ENCODE assay signal across 18 cellular contexts in genomic region chr2:240689975-240690374, GRCh38. TPM values are rescaled to one million over a fixed set of nuclear protein-coding genes. Genes with fewer than 3 reads are reported as not detected.
DNase-seq lines count a peak whose midpoint lies in the region; ATAC-seq and TF ChIP-seq lines count a peak whose summit lies in the region.
"Had no signal": no experiment of that assay in that cellular context is flagged by ENCODE, and none has a peak within 500 bp of the region (broad histone marks: within the 10 kb centered on the region; RNA-seq: fewer than 3 reads in every experiment).

No MANE protein-coding gene starts in this region.

- H3K9me3 Mint-ChIP-seq in activated CD8-positive, alpha-beta T cell treated with anti-CD3 and anti-CD28 coated beads, Interleukin-2, amount 10 ng/mL, durations not matched to agents 7 days and 5 days (ENCODE audit: insufficient read depth), result no peaks in the 10 kb centered on the region
- H3K9me3 Mint-ChIP-seq in activated CD8-positive, alpha-beta T cell treated with anti-CD3 and anti-CD28 coated beads for 36 hours, result no peaks in the 10 kb centered on the region
- no peaks in the 10 kb centered on the region for H3K9me3 Mint-ChIP-seq in chondrocyte (ENCODE audit: low read depth)
- H3K9me3 Mint-ChIP-seq: CD4-positive, CD25-positive, alpha-beta regulatory T cell had no signal

- CTCF ChIA-PET in activated CD8-positive, alpha-beta T cell treated with anti-CD3 and anti-CD28 coated beads, Interleukin-2, amount 10 ng/mL, durations not matched to agents 7 days and 5 days (lab: Charles Lee), result no interaction called here
- CTCF ChIA-PET in activated CD8-positive, alpha-beta T cell treated with anti-CD3 and anti-CD28 coated beads for 36 hours (lab: Charles Lee), result no interaction called here

- H3K27me3 ChIP-seq in BLaER1 treated with 17β-estradiol and CSF1 and Interleukin-3, amounts not matched to agents 10 nM and 100 nM, result no peaks in the 10 kb centered on the region
- H3K27me3 ChIP-seq in body of pancreas, result no peaks in the 10 kb centered on the region
- no peaks in the 10 kb centered on the region for H3K27me3 ChIP-seq in lung (ENCODE audit: control insufficient read depth, insufficient read depth)

- H3K27ac Mint-ChIP-seq in activated CD8-positive, alpha-beta T cell treated with anti-CD3 and anti-CD28 coated beads, Interleukin-2, amount 10 ng/mL, durations not matched to agents 7 days and 5 days, result no peak overlapping the region
- H3K27ac Mint-ChIP-seq in activated CD8-positive, alpha-beta T cell treated with anti-CD3 and anti-CD28 coated beads for 36 hours, result no peak overlapping the region
- no peak overlapping the region for H3K27ac Mint-ChIP-seq in chondrocyte (ENCODE audit: unreplicated experiment)
- H3K27ac Mint-ChIP-seq: CD4-positive, CD25-positive, alpha-beta regulatory T cell had no signal

- no peaks in the 10 kb centered on the region for H3K9me3 ChIP-seq in BLaER1 treated with 17β-estradiol and CSF1 and Interleukin-3, amounts not matched to agents 10 nM and 100 nM (replicated peaks in 1 of 11)
- H3K9me3 ChIP-seq in body of pancreas (no peaks in the 10 kb centered on the region), lung (ENCODE audit: control insufficient read depth in 2 of 2, insufficient read depth in 1 of 2, low read length in 1 of 2) (no peaks in the 10 kb centered on the region)

- no peaks in the 10 kb centered on the region for H4K20me1 ChIP-seq in BLaER1 treated with 17β-estradiol and CSF1 and Interleukin-3, amounts not matched to agents 10 nM and 100 nM

- no peak overlapping the region for H3K4me3 Mint-ChIP-seq in activated CD8-positive, alpha-beta T cell treated with anti-CD3 and anti-CD28 coated beads, Interleukin-2, amount 10 ng/mL, durations not matched to agents 7 days and 5 days
- H3K4me3 Mint-ChIP-seq in activated CD8-positive, alpha-beta T cell treated with anti-CD3 and anti-CD28 coated beads for 36 hours, result no peak overlapping the region
- no peak overlapping the region for H3K4me3 Mint-ChIP-seq in chondrocyte (ENCODE audit: unreplicated experiment)
- H3K4me3 Mint-ChIP-seq: CD4-positive, CD25-positive, alpha-beta regulatory T cell had no signal

- no peaks in the 10 kb centered on the region for H3K27me3 Mint-ChIP-seq in activated CD8-positive, alpha-beta T cell treated with anti-CD3 and anti-CD28 coated beads, Interleukin-2, amount 10 ng/mL, durations not matched to agents 7 days and 5 days (ENCODE audit: low read depth)
- H3K27me3 Mint-ChIP-seq in activated CD8-positive, alpha-beta T cell treated with anti-CD3 and anti-CD28 coated beads for 36 hours, result no peaks in the 10 kb centered on the region
- H3K27me3 Mint-ChIP-seq in chondrocyte (ENCODE audit: low read depth), result peaks cover 19% of the 10 kb centered on the region
- H3K27me3 Mint-ChIP-seq: CD4-positive, CD25-positive, alpha-beta regulatory T cell had no signal

- H3K4me2 ChIP-seq in BLaER1 treated with 17β-estradiol and CSF1 and Interleukin-3, amounts not matched to agents 10 nM and 100 nM, result peak overlapping the region in 8 of 11 experiments; percentile 43 to 69 (median 48); a peak in 13 of 22 replicates

- no peak for TF ChIP-seq CTCF in activated CD8-positive, alpha-beta T cell treated with anti-CD3 and anti-CD28 coated beads for 36 hours (IDR thresholded peaks at IDR 0.05)
- no peak for TF ChIP-seq CTCF in body of pancreas (IDR thresholded peaks at IDR 0.05)
- TF ChIP-seq CTCF in lung (IDR thresholded peaks at IDR 0.05; ENCODE audit: control extremely low read depth, extremely low read depth), result no peak
- TF ChIP-seq CTCF in chondrocyte (IDR thresholded peaks at IDR 0.05), result no peak

- DNase-seq in activated CD8-positive, alpha-beta T cell treated with anti-CD3 and anti-CD28 coated beads, Interleukin-2, amount 10 ng/mL, durations not matched to agents 7 days and 5 days, result peak; percentile 15
- no peak for DNase-seq in activated CD8-positive, alpha-beta T cell treated with anti-CD3 and anti-CD28 coated beads for 36 hours
- DNase-seq in body of pancreas, result no peak
- peak; percentile 14 for DNase-seq in lung (ENCODE audit: low spot score)
- no peak for DNase-seq in chondrocyte (ENCODE audit: low spot score)
- no peak for DNase-seq in NCI-H2029 (lab: John Stamatoyannopoulos, UW)
- DNase-seq: 8988T; CD4-positive, CD25-positive, alpha-beta regulatory T cell; NCI-H1105; NCI-H2081 treated with DMSO at 0.1 percent for 48 hours; NCI-H510A treated with DMSO at 0.1 percent for 48 hours; NCI-H774 had no signal

- no peak overlapping the region for H3K9ac ChIP-seq in BLaER1 treated with 17β-estradiol and CSF1 and Interleukin-3, amounts not matched to agents 10 nM and 100 nM

- H3K4me1 ChIP-seq in BLaER1 treated with 17β-estradiol and CSF1 and Interleukin-3, amounts not matched to agents 10 nM and 100 nM, result peaks cover 6 to 27% (median 15%) of the 10 kb centered on the region in 10 experiments; a peak in 17 of 20 replicates
- H3K4me1 ChIP-seq in body of pancreas (peaks cover 33% of the 10 kb centered on the region), lung (ENCODE audit: control insufficient read depth in 2 of 2, insufficient read depth in 2 of 2, low read length in 2 of 2) (no peaks in the 10 kb centered on the region)

- POLR2A ChIA-PET in activated CD8-positive, alpha-beta T cell treated with anti-CD3 and anti-CD28 coated beads, Interleukin-2, amount 10 ng/mL, durations not matched to agents 7 days and 5 days (lab: Charles Lee), result no interaction called here
- POLR2A ChIA-PET in activated CD8-positive, alpha-beta T cell treated with anti-CD3 and anti-CD28 coated beads for 36 hours (lab: Charles Lee), result no interaction called here

- no peaks in the 10 kb centered on the region for H3K36me3 ChIP-seq in BLaER1 treated with 17β-estradiol and CSF1 and Interleukin-3, amounts not matched to agents 10 nM and 100 nM
- H3K36me3 ChIP-seq in body of pancreas (replicated peaks in 1 of 2; ENCODE audit: insufficient read depth in 1 of 2, low read depth in 2 of 2), result no peaks in the 10 kb centered on the region
- H3K36me3 ChIP-seq in lung (ENCODE audit: control insufficient read depth in 2 of 2, insufficient read depth in 2 of 2, low read length in 2 of 2), result no peaks in the 10 kb centered on the region

- TF ChIP-seq POLR2A in body of pancreas (IDR thresholded peaks at IDR 0.05), result no peak

- ATAC-seq in activated CD8-positive, alpha-beta T cell treated with anti-CD3 and anti-CD28 coated beads, Interleukin-2, amount 10 ng/mL, durations not matched to agents 7 days and 5 days, result no peak
- no peak for ATAC-seq in activated CD8-positive, alpha-beta T cell treated with anti-CD3 and anti-CD28 coated beads for 36 hours
- ATAC-seq in body of pancreas, result no peak
- ATAC-seq in lung (ENCODE audit: insufficient read depth, low FRiP score), result no peak
- no peak for ATAC-seq in HG03108 (IDR thresholded peaks at IDR 0.05; ENCODE audit: unreplicated experiment)
- ATAC-seq: K562 had no signal

- H3K36me3 Mint-ChIP-seq in activated CD8-positive, alpha-beta T cell treated with anti-CD3 and anti-CD28 coated beads, Interleukin-2, amount 10 ng/mL, durations not matched to agents 7 days and 5 days (ENCODE audit: low read depth), result no peaks in the 10 kb centered on the region
- H3K36me3 Mint-ChIP-seq in activated CD8-positive, alpha-beta T cell treated with anti-CD3 and anti-CD28 coated beads for 36 hours (ENCODE audit: low read depth), result no peaks in the 10 kb centered on the region
- H3K36me3 Mint-ChIP-seq in chondrocyte (ENCODE audit: low read depth), result no peaks in the 10 kb centered on the region
- H3K36me3 Mint-ChIP-seq: CD4-positive, CD25-positive, alpha-beta regulatory T cell had no signal

- no peak overlapping the region for H3K4me3 ChIP-seq in BLaER1 treated with 17β-estradiol and CSF1 and Interleukin-3, amounts not matched to agents 10 nM and 100 nM
- H3K4me3 ChIP-seq in body of pancreas (no peak overlapping the region), lung (no peak overlapping the region)
- H3K4me3 ChIP-seq: K562 had no signal

- intact Hi-C loops in activated CD8-positive, alpha-beta T cell treated with anti-CD3 and anti-CD28 coated beads for 36 hours (cut with micrococcal nuclease), result no loop called here
- intact Hi-C loops in body of pancreas (cut with DNase I), result no loop called here

- WGBS in body of pancreas, 2 donors, result 35 to 45% methylated on average over 2 to 11 of the region's 11 CpGs
- WGBS in lung, 2 donors, result 75 to 76% methylated on average over 10 to 11 of the region's 11 CpGs

- peaks cover 20% of the 10 kb centered on the region for H3K4me1 Mint-ChIP-seq in activated CD8-positive, alpha-beta T cell treated with anti-CD3 and anti-CD28 coated beads, Interleukin-2, amount 10 ng/mL, durations not matched to agents 7 days and 5 days (ENCODE audit: low read depth)
- H3K4me1 Mint-ChIP-seq in activated CD8-positive, alpha-beta T cell treated with anti-CD3 and anti-CD28 coated beads for 36 hours (ENCODE audit: low read depth), result no peaks in the 10 kb centered on the region
- H3K4me1 Mint-ChIP-seq in chondrocyte (ENCODE audit: low read depth), result no peaks in the 10 kb centered on the region

- no peak overlapping the region for H3K27ac ChIP-seq in BLaER1 treated with 17β-estradiol and CSF1 and Interleukin-3, amounts not matched to agents 10 nM and 100 nM
- peak overlapping the region; percentile 25 to 89 (median 76) for H3K27ac ChIP-seq in body of pancreas
- H3K27ac ChIP-seq in lung (ENCODE audit: low read depth in 1 of 2, low read length in 1 of 2), result no peak overlapping the region

RNA-seq across cellular contexts. Expression of gene AQP12A, which starts 1.7 kb away (rescaled TPM):
- total RNA-seq in activated CD8-positive, alpha-beta T cell treated with anti-CD3 and anti-CD28 coated beads, Interleukin-2, amount 10 ng/mL, durations not matched to agents 7 days and 5 days, result not detected
- not detected for total RNA-seq in activated CD8-positive, alpha-beta T cell treated with anti-CD3 and anti-CD28 coated beads for 36 hours
- 100 to 1,000 TPM in 1 of 2 donors, 10 to 100 TPM in 1; 29.6 to 130 TPM for total RNA-seq in body of pancreas
- total RNA-seq in lung, result not detected
- not detected for polyA plus RNA-seq in lung
- total RNA-seq in chondrocyte, result not detected in 3 replicates
- total RNA-seq: CD4-positive, CD25-positive, alpha-beta regulatory T cell; H1; K562; OCI-LY7 had no signal
- polyA plus RNA-seq: AG04450; CD4-positive, CD25-positive, alpha-beta regulatory T cell; H1; K562 had no signal

RNA-seq across cellular contexts. Expression of gene AQP12B, which starts 7.3 kb away (rescaled TPM):
- total RNA-seq in activated CD8-positive, alpha-beta T cell treated with anti-CD3 and anti-CD28 coated beads, Interleukin-2, amount 10 ng/mL, durations not matched to agents 7 days and 5 days, result not detected
- not detected for total RNA-seq in activated CD8-positive, alpha-beta T cell treated with anti-CD3 and anti-CD28 coated beads for 36 hours
- total RNA-seq in body of pancreas (100 to 1,000 TPM; 328 to 392 TPM), lung (under 1 TPM in 1 of 2 donors, not detected in 1; 0.15 TPM), chondrocyte (not detected in 3 replicates)
- not detected for polyA plus RNA-seq in lung
- total RNA-seq: CD4-positive, CD25-positive, alpha-beta regulatory T cell; H1; K562; OCI-LY7 had no signal
- polyA plus RNA-seq: AG04450; CD4-positive, CD25-positive, alpha-beta regulatory T cell; H1; K562 had no signal

Comparison
In these comparisons a context has a peak if more than half of its experiments do, and no peak if none do; other contexts are left out.
1. DNase-seq: peak in activated CD8-positive, alpha-beta T cell treated with anti-CD3 and anti-CD28 coated beads, Interleukin-2, amount 10 ng/mL, durations not matched to agents 7 days and 5 days (single experiment) and lung (single experiment); none in activated CD8-positive, alpha-beta T cell treated with anti-CD3 and anti-CD28 coated beads for 36 hours (single experiment), body of pancreas (0 of 4), chondrocyte (single experiment) and NCI-H2029 (single experiment).
2. H3K27ac ChIP-seq: peak in body of pancreas (4 of 4); none in BLaER1 treated with 17β-estradiol and CSF1 and Interleukin-3, amounts not matched to agents 10 nM and 100 nM (0 of 11) and lung (0 of 2).
3. RNA of gene AQP12A, which starts 1.7 kb away (total RNA-seq): 29.6 to 130 TPM in body of pancreas; not detected in activated CD8-positive, alpha-beta T cell treated with anti-CD3 and anti-CD28 coated beads, Interleukin-2, amount 10 ng/mL, durations not matched to agents 7 days and 5 days, not detected in activated CD8-positive, alpha-beta T cell treated with anti-CD3 and anti-CD28 coated beads for 36 hours, not detected in lung and not detected in chondrocyte; every median in the first group is over 10 times any median in the second.
4. RNA of gene AQP12B, which starts 7.3 kb away (total RNA-seq): 328 to 392 TPM in body of pancreas; 0.15 TPM in lung, not detected in activated CD8-positive, alpha-beta T cell treated with anti-CD3 and anti-CD28 coated beads, Interleukin-2, amount 10 ng/mL, durations not matched to agents 7 days and 5 days, not detected in activated CD8-positive, alpha-beta T cell treated with anti-CD3 and anti-CD28 coated beads for 36 hours and not detected in chondrocyte; every median in the first group is over 100 times any median in the second.